ENCODE assay signal across 1 cellular context in genomic region chr17:78899361-78900260, GRCh38.
TF ChIP-seq lines count a peak whose summit lies in the region.

No MANE protein-coding gene starts in this region.

TF ChIP-seq in IMR-90, 13 proteins besides CTCF, POLR2A, EP300 and RAD21:
- TF ChIP-seq NFE2L2 (IDR thresholded peaks at IDR 0.05; ENCODE audit: low read depth, low read length): no peak
- no peak for TF ChIP-seq MAFK (IDR thresholded peaks at IDR 0.05; ENCODE audit: low read depth, low read length)
- no peak for TF ChIP-seq RCOR1 (IDR thresholded peaks at IDR 0.05; ENCODE audit: insufficient replicate concordance, low read length)
- no peak for TF ChIP-seq FOS (IDR thresholded peaks at IDR 0.05; ENCODE audit: low read depth, low read length)
- TF ChIP-seq BHLHE40 (IDR thresholded peaks at IDR 0.05; ENCODE audit: low read depth, low read length): no peak
- TF ChIP-seq ELK1 (IDR thresholded peaks at IDR 0.05; ENCODE audit: borderline replicate concordance, low read depth, low read length): no peak
- TF ChIP-seq MXI1 (IDR thresholded peaks at IDR 0.05; ENCODE audit: borderline replicate concordance, low read depth, low read length): no peak
- no peak for TF ChIP-seq CHD1 (IDR thresholded peaks at IDR 0.05; ENCODE audit: low read depth, low read length)
- TF ChIP-seq MAZ (IDR thresholded peaks at IDR 0.05; ENCODE audit: borderline replicate concordance, low read depth, low read length): no peak
- no peak for TF ChIP-seq USF2 (IDR thresholded peaks at IDR 0.05; ENCODE audit: low read depth, low read length)
